14 cellular contexts compared by ENCODE assay signal in genomic region chr21:26851109-26851944, GRCh38.
"Had no signal": no experiment of that assay in that cellular context is flagged by ENCODE, and none has a peak within 500 bp of the region (broad histone marks: within the 10 kb centered on the region; RNA-seq: fewer than 3 reads in every experiment).

No MANE protein-coding gene starts in this region.

- ATAC-seq: activated T-cell treated with anti-CD3 and anti-CD28 coated beads, Interleukin-2, amount 50 U/mL, for 72 hours; left lung; stimulated activated memory B cell treated with anti-CD40 and anti-IgM and Interleukin-4, amounts not matched to agents 10 μg/mL and 1 μg/mL and 100 μg/mL, for 72 hours; upper lobe of right lung had no signal

- H3K4me3 ChIP-seq: left lung, upper lobe of right lung had no signal

- H3K9me3 ChIP-seq: left lung, neutrophil, upper lobe of right lung had no signal

- DNase-seq: activated CD4-positive, alpha-beta memory T cell treated with anti-CD3 and anti-CD28 coated beads, Interleukin-2, amount 10 ng/mL, durations not matched to agents 7 days and 5 days; activated CD4-positive, CD25-positive, alpha-beta regulatory T cell treated with anti-CD3 and anti-CD28 coated beads, Interleukin-2, amount 50 U/mL, for 72 hours; activated CD8-positive, alpha-beta memory T cell treated with anti-CD3 and anti-CD28 coated beads, Interleukin-2, amount 50 U/mL, for 4 hours; activated gamma-delta T cell treated with Interleukin-2 at 50 U/mL for 16 hours; activated naive CD8-positive, alpha-beta T cell treated with anti-CD3 and anti-CD28 coated beads for 36 hours; activated T-cell treated with anti-CD3 and anti-CD28 coated beads, Interleukin-2, amount 50 U/mL, for 72 hours; cerebellar nuclear complex; dermis blood vessel endothelial cell; erythroblast; left lung; small intestine; upper lobe of right lung had no signal

- H3K27ac ChIP-seq: left lung, neutrophil, upper lobe of right lung had no signal

- H3K27me3 ChIP-seq: upper lobe of right lung had no signal

- H3K36me3 ChIP-seq: left lung, neutrophil, upper lobe of right lung had no signal
